In the genomic region with DNA sequence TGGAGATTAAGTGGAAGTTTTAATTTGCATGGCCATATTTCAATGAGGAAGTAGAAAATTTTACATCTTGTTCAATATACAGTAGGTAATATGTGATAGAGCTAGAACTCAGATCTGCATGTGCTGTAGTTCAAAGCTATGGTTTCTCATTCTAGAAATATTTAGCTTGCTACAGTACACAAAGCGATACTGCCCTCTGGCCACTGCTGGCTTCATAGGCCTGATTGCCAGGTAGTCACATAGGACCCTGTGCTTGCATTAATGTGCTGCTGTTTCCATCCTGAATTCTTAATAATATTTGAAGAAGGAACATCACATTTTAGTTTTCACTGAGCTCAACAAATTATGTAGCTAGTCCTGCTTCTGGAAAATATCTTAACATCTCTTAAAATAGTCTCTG, we compare ENCODE assay signal across 15 cellular contexts.
A peak's percentile ranks its signal among the peaks of the same experiment; 100 is the strongest.
DNase-seq lines count a peak whose midpoint lies in the region; ATAC-seq and TF ChIP-seq lines count a peak whose summit lies in the region.
"Had no signal": no experiment of that assay in that cellular context is flagged by ENCODE, and none has a peak within 500 bp of the region (broad histone marks: within the 10 kb centered on the region; RNA-seq: fewer than 3 reads in every experiment).

No MANE protein-coding gene starts in this region.

- no peak overlapping the region for H3K9ac ChIP-seq in fibroblast of lung (ENCODE audit: insufficient read depth, low read length)

- no peak overlapping the region for H3K4me3 ChIP-seq in RWPE2 (ENCODE audit: severe bottlenecking)
- no peak overlapping the region for H3K4me3 ChIP-seq in fibroblast of lung (replicated peaks in 1 of 4; ENCODE audit: control extremely low read depth in 1 of 4, insufficient read depth in 1 of 4, low read depth in 3 of 4, low read length in 4 of 4)
- H3K4me3 ChIP-seq in transverse colon = no peak overlapping the region
- H3K4me3 ChIP-seq: adrenal gland, SJSA1, tibial artery had no signal

- H2AFZ ChIP-seq in fibroblast of lung (ENCODE audit: low read length) = no peak overlapping the region

- no peak overlapping the region for H3K4me2 ChIP-seq in fibroblast of lung (ENCODE audit: extremely low read depth, insufficient read depth, low read length)

- intact Hi-C loops in transverse colon (cut with DNase I; ENCODE audit: low total_unique reads) = no loop called here

- no peaks in the 10 kb centered on the region for H3K79me2 ChIP-seq in fibroblast of lung (ENCODE audit: control insufficient read depth, insufficient read depth, low read length)

- TF ChIP-seq POLR2A in transverse colon (IDR thresholded peaks at IDR 0.05) = no peak

- H3K4me1 ChIP-seq in RWPE2 (ENCODE audit: insufficient read depth, poor library complexity, severe bottlenecking) (no peaks in the 10 kb centered on the region), fibroblast of lung (ENCODE audit: control insufficient read depth, extremely low read depth, insufficient read depth, low read length) (no peaks in the 10 kb centered on the region), transverse colon (peaks cover 0 to 15% (median 2%) of the 10 kb centered on the region in 4 donors)
- H3K4me1 ChIP-seq: adrenal gland, SJSA1, tibial artery had no signal

- CTCF ChIA-PET in GM10248 (lab: Yijun Ruan, JAX) = interaction anchor here (0.7 to 1.2 kb wide), 3 partner anchors 9 to 26 kb away, joined by 3 read pairs; no protein-coding TSS in a partner anchor

- H3K27ac ChIP-seq in RWPE2 (ENCODE audit: poor library complexity, severe bottlenecking) = no peak overlapping the region
- H3K27ac ChIP-seq in fibroblast of lung (ENCODE audit: insufficient read depth, low read length) = no peak overlapping the region
- no peak overlapping the region for H3K27ac ChIP-seq in transverse colon
- H3K27ac ChIP-seq: adrenal gland, SJSA1, tibial artery had no signal

- H3K27me3 ChIP-seq in RWPE2 (ENCODE audit: insufficient read depth, poor library complexity, severe bottlenecking) = no peaks in the 10 kb centered on the region
- H3K27me3 ChIP-seq in fibroblast of lung (ENCODE audit: control insufficient read depth, insufficient read depth, low read length) = no peaks in the 10 kb centered on the region
- H3K27me3 ChIP-seq in transverse colon = no peaks in the 10 kb centered on the region
- H3K27me3 ChIP-seq: adrenal gland, SJSA1, tibial artery had no signal

- H4K20me1 ChIP-seq in fibroblast of lung (ENCODE audit: control insufficient read depth, extremely low read depth, insufficient read depth, low read length) = no peaks in the 10 kb centered on the region

- peak; percentile 71 for ATAC-seq in RWPE2 (ENCODE audit: low read depth)

- H3K36me3 ChIP-seq in RWPE2 (ENCODE audit: low read depth) (no peaks in the 10 kb centered on the region), fibroblast of lung (ENCODE audit: control insufficient read depth, insufficient read depth, low read length) (no peaks in the 10 kb centered on the region), transverse colon (no peaks in the 10 kb centered on the region)
- H3K36me3 ChIP-seq: adrenal gland, SJSA1, tibial artery had no signal

- 79% methylated on average over 1 of the region's 1 CpG; no CpG with 5 or more reads in 1 of the 2 donors for WGBS in transverse colon (ENCODE audit: low coverage in 1 of 2), 2 donors

- peak; percentile 15 for DNase-seq in NCI-H748 (lab: John Stamatoyannopoulos, UW; ENCODE audit: unreplicated experiment)
- no peak for DNase-seq in NCI-H748 treated with DMSO at 0.1 percent for 48 hours (lab: John Stamatoyannopoulos, UW)
- no peak for DNase-seq in RWPE2 (ENCODE audit: low spot score)
- peak; percentile 27 to 66 for DNase-seq in fibroblast of lung (ENCODE audit: low read depth in 2 of 2)
- peak; percentile 41 for DNase-seq in transverse colon
- DNase-seq in GM10248 (ENCODE audit: extremely low spot score) = no peak
- DNase-seq in COLO829 (ENCODE audit: low spot score) = no peak
- DNase-seq in NAMALWA (ENCODE audit: low spot score) = no peak
- DNase-seq: activated CD4-positive, alpha-beta memory T cell treated with anti-CD3 and anti-CD28 coated beads, Interleukin-2, amount 10 ng/mL, durations not matched to agents 7 days and 5 days; adrenal gland; hypothalamus; NCI-H1694; stimulated activated CD4-positive, alpha-beta T cell treated with anti-CD3 and anti-CD28 coated beads, Interleukin-4, amount 100 ng/mL, for 1 hour; tibial artery had no signal

- peak; percentile 36 for TF ChIP-seq CTCF in RWPE2 (IDR thresholded peaks at IDR 0.05; ENCODE audit: poor library complexity, severe bottlenecking)
- peak; percentile 9 to 48 for TF ChIP-seq CTCF in fibroblast of lung (conservative IDR thresholded peaks at IDR 0.05 in 1 of 2, IDR thresholded peaks at IDR 0.05 in 1 of 2; ENCODE audit: low read depth in 1 of 2, low read length in 2 of 2)
- peak in 3 of 5 experiments; percentile 11 to 25 (median 17) for TF ChIP-seq CTCF in transverse colon (IDR thresholded peaks at IDR 0.05)
- no peak for TF ChIP-seq CTCF in GM10248 (IDR thresholded peaks at IDR 0.05; ENCODE audit: control extremely low read depth, extremely low read depth, low read depth, missing control alignments)

- POLR2A ChIA-PET in GM10248 (lab: Yijun Ruan, JAX) = no interaction called here

- TF ChIP-seq EP300 in transverse colon (IDR thresholded peaks at IDR 0.05; ENCODE audit: low read depth) = no peak

- H3K9me3 ChIP-seq in RWPE2 (ENCODE audit: severe bottlenecking) (no peaks in the 10 kb centered on the region), fibroblast of lung (ENCODE audit: control insufficient read depth, insufficient read depth, low read depth, low read length) (no peaks in the 10 kb centered on the region), transverse colon (no peaks in the 10 kb centered on the region)
- H3K9me3 ChIP-seq: adrenal gland, SJSA1, tibial artery had no signal

- in situ Hi-C loops in transverse colon (cut with MboI; ENCODE audit: low pct_ligation_motif_present in 1 of 4, low pct_unique_long_range_greater_than_20kb in 1 of 4, low sequenced_read_pairs in 3 of 4) = no loop called here

Comparison
In these comparisons a context has a peak if more than half of its experiments do, and no peak if none do; other contexts are left out.
1. DNase-seq: peak in NCI-H748 (single experiment), fibroblast of lung (2 of 2) and transverse colon (single experiment); none in NCI-H748 treated with DMSO at 0.1 percent for 48 hours (single experiment), RWPE2 (single experiment), GM10248 (single experiment), COLO829 (single experiment) and NAMALWA (single experiment).